16 cellular contexts compared by ENCODE assay signal in the genomic region with DNA sequence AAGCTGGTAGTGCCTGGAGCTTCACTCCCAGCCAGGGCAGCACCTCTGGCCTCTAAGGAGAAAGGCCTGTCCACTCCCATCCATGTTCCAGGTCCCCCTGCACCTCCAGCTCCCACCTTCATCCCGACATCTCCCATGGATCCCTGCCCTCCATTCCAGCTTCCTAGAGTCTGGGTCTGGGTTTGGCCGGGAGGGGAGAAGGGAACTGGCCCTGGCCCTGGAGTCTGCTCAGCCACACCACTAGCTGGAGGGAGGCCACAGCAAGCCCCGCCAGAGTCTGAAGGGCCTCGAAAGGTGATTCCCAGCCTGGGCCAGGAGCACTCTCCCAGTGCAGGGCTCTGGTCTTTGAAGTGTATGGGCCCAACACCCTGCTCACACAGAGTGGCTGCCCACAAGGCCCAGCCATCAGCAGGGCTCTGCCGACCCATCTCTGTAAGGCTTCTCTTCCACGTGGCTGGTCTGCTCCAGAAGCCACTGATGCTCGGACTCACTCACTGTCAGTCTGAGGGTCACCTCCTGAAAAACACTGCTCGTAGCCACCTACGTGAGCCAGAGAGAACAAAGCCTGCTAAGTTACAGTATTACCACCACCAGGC. TPM values are rescaled to one million over a fixed set of nuclear protein-coding genes. Genes with fewer than 3 reads are reported as not detected.
DNase-seq lines count a peak whose midpoint lies in the region; ATAC-seq and TF ChIP-seq lines count a peak whose summit lies in the region.
"Had no signal": no experiment of that assay in that cellular context is flagged by ENCODE, and none has a peak within 500 bp of the region (broad histone marks: within the 10 kb centered on the region; RNA-seq: fewer than 3 reads in every experiment).

No MANE protein-coding gene starts in this region.

- TSS peak; percentile 19 for BruUV-seq in OCI-LY7 (replicated peaks; lab: Mats Ljungman, UMichigan)

- H3K27me3 ChIP-seq in neutrophil, result no peaks in the 10 kb centered on the region
- H3K27me3 ChIP-seq in effector memory CD4-positive, alpha-beta T cell (replicated peaks; ENCODE audit: control insufficient read depth, insufficient read depth, low read length, poor library complexity, severe bottlenecking), result no peaks in the 10 kb centered on the region
- H3K27me3 ChIP-seq: BLaER1 treated with 17β-estradiol and CSF1 and Interleukin-3, amounts not matched to agents 10 nM and 100 nM had no signal

- H3K27ac ChIP-seq in OCI-LY7 (ENCODE audit: low read depth, low read length, poor library complexity, severe bottlenecking), result no peak overlapping the region
- H3K27ac ChIP-seq in neutrophil, result peak overlapping the region; percentile 69
- no peak overlapping the region for H3K27ac ChIP-seq in effector memory CD4-positive, alpha-beta T cell (ENCODE audit: insufficient read depth, low read length, poor library complexity, severe bottlenecking)

- H3K4me3 Mint-ChIP-seq in activated T-cell treated with anti-CD3 and anti-CD28 coated beads, Interleukin-2, amount 50 U/mL, for 24 hours, result no peak overlapping the region
- no peak overlapping the region for H3K4me3 Mint-ChIP-seq in central memory CD8-positive, alpha-beta T cell

- no peak for DNase-seq in activated T-cell treated with anti-CD3 and anti-CD28 coated beads, Interleukin-2, amount 50 U/mL, for 24 hours
- no peak for DNase-seq in activated T-cell treated with anti-CD3 and anti-CD28 coated beads, Interleukin-2, amount 50 U/mL, for 48 hours
- DNase-seq in OCI-LY7 (ENCODE audit: low spot score), result no peak
- DNase-seq in central memory CD8-positive, alpha-beta T cell (ENCODE audit: low spot score in 2 of 2), result no peak
- DNase-seq in effector memory CD4-positive, alpha-beta T cell, result no peak
- DNase-seq in kidney glomerular epithelial cell (lab: John Stamatoyannopoulos, UW), result no peak
- DNase-seq: COR-L47, NCI-H1105, NCI-H2107, NCI-H2227 treated with DMSO at 0.1 percent for 48 hours had no signal

- H3K9me3 Mint-ChIP-seq in activated T-cell treated with anti-CD3 and anti-CD28 coated beads, Interleukin-2, amount 50 U/mL, for 24 hours, result no peaks in the 10 kb centered on the region
- no peaks in the 10 kb centered on the region for H3K9me3 Mint-ChIP-seq in central memory CD8-positive, alpha-beta T cell

- peaks cover 83% of the 10 kb centered on the region for H3K36me3 Mint-ChIP-seq in activated T-cell treated with anti-CD3 and anti-CD28 coated beads, Interleukin-2, amount 50 U/mL, for 24 hours (ENCODE audit: low read depth)
- H3K36me3 Mint-ChIP-seq in central memory CD8-positive, alpha-beta T cell (ENCODE audit: insufficient read depth), result peaks cover 53% of the 10 kb centered on the region

- H3K79me2 ChIP-seq in OCI-LY7 (ENCODE audit: insufficient read depth, low read depth, low read length), result peaks cover 12% of the 10 kb centered on the region

- H3K4me3 ChIP-seq in OCI-LY7 (ENCODE audit: low read depth, low read length, poor library complexity, severe bottlenecking), result no peak overlapping the region
- no peak overlapping the region for H3K4me3 ChIP-seq in neutrophil (ENCODE audit: low read depth in 1 of 2, low read length in 1 of 2)
- H3K4me3 ChIP-seq in effector memory CD4-positive, alpha-beta T cell (ENCODE audit: insufficient read depth, low read depth, low read length, poor library complexity, severe bottlenecking), result no peak overlapping the region
- H3K4me3 ChIP-seq: BLaER1 treated with 17β-estradiol and CSF1 and Interleukin-3, amounts not matched to agents 10 nM and 100 nM had no signal

- peaks cover 6% of the 10 kb centered on the region for H3K4me1 ChIP-seq in OCI-LY7 (ENCODE audit: insufficient read depth, low read length, poor library complexity, severe bottlenecking)
- H3K4me1 ChIP-seq in neutrophil (ENCODE audit: control insufficient read depth in 1 of 2, insufficient read depth in 1 of 2, low read depth in 1 of 2, low read length in 1 of 2), result peaks cover 18 to 24% of the 10 kb centered on the region in 2 experiments
- peaks cover 14% of the 10 kb centered on the region for H3K4me1 ChIP-seq in effector memory CD4-positive, alpha-beta T cell (ENCODE audit: control insufficient read depth, insufficient read depth, low read length, poor library complexity, severe bottlenecking)

- peak overlapping the region; percentile 82 for H3K27ac Mint-ChIP-seq in activated T-cell treated with anti-CD3 and anti-CD28 coated beads, Interleukin-2, amount 50 U/mL, for 24 hours
- H3K27ac Mint-ChIP-seq in central memory CD8-positive, alpha-beta T cell (ENCODE audit: low read depth), result peak overlapping the region; percentile 80

- TF ChIP-seq CTCF in OCI-LY7 (conservative IDR thresholded peaks at IDR 0.05; ENCODE audit: low read length) (no peak), neutrophil (IDR thresholded peaks at IDR 0.05) (no peak)

- H3K9me3 ChIP-seq in OCI-LY7 (ENCODE audit: low read length), result no peaks in the 10 kb centered on the region
- no peaks in the 10 kb centered on the region for H3K9me3 ChIP-seq in neutrophil
- no peaks in the 10 kb centered on the region for H3K9me3 ChIP-seq in effector memory CD4-positive, alpha-beta T cell (ENCODE audit: control insufficient read depth, low read length)
- H3K9me3 ChIP-seq: BLaER1 treated with 17β-estradiol and CSF1 and Interleukin-3, amounts not matched to agents 10 nM and 100 nM had no signal

- H3K9me2 ChIP-seq in OCI-LY7 (ENCODE audit: insufficient read depth, low read length), result no peaks in the 10 kb centered on the region

- no peaks in the 10 kb centered on the region for H3K27me3 Mint-ChIP-seq in activated T-cell treated with anti-CD3 and anti-CD28 coated beads, Interleukin-2, amount 50 U/mL, for 24 hours
- H3K27me3 Mint-ChIP-seq in central memory CD8-positive, alpha-beta T cell, result no peaks in the 10 kb centered on the region

- H3K4me2 ChIP-seq in OCI-LY7 (ENCODE audit: low read length), result no peak overlapping the region

- H3K36me3 ChIP-seq in OCI-LY7 (ENCODE audit: insufficient read depth, low read length), result peaks cover 70% of the 10 kb centered on the region
- peaks cover 63% of the 10 kb centered on the region for H3K36me3 ChIP-seq in neutrophil
- peaks cover 64% of the 10 kb centered on the region for H3K36me3 ChIP-seq in effector memory CD4-positive, alpha-beta T cell (ENCODE audit: control insufficient read depth, insufficient read depth, low read length)

- peaks cover 40% of the 10 kb centered on the region for H3K4me1 Mint-ChIP-seq in activated T-cell treated with anti-CD3 and anti-CD28 coated beads, Interleukin-2, amount 50 U/mL, for 24 hours (ENCODE audit: low read depth)
- peaks cover 51% of the 10 kb centered on the region for H3K4me1 Mint-ChIP-seq in central memory CD8-positive, alpha-beta T cell

- intact Hi-C loops in OCI-LY7 (cut with micrococcal nuclease; ENCODE audit: unreplicated experiment), result no loop called here

- no peak overlapping the region for H2AFZ ChIP-seq in OCI-LY7 (ENCODE audit: low read length)

- ATAC-seq in central memory CD8-positive, alpha-beta T cell (replicated peaks; ENCODE audit: extremely low read depth, poor library complexity, severe bottlenecking), result no peak
- no peak for ATAC-seq in HG03342 (IDR thresholded peaks at IDR 0.05; ENCODE audit: unreplicated experiment)

- POLR2A ChIA-PET in OCI-LY7 (lab: Charles Lee), result interaction anchor here (0.8 to 1.6 kb wide), 5 partner anchors 15 to 102 kb away, joined by 3 to 6 read pairs (median 4); no protein-coding TSS in a partner anchor

- H4K20me1 ChIP-seq in OCI-LY7 (ENCODE audit: insufficient read depth, low read length), result no peaks in the 10 kb centered on the region

- CTCF ChIA-PET in OCI-LY7 (lab: Charles Lee; ENCODE audit: unreplicated experiment), result interaction anchor here (0.6 to 1.2 kb wide), 4 partner anchors 8 to 162 kb away, joined by 3 to 10 read pairs (median 6); no protein-coding TSS in a partner anchor

RNA-seq across cellular contexts. Expression of a gene that starts 4.7 kb away (rescaled TPM):
- 77.2 and 99.3 TPM in 2 replicates for total RNA-seq in OCI-LY7 (2014; rRNA removed; shearing (Covaris generic))
- total RNA-seq in OCI-LY7 (2022), result 87.9 and 89.0 TPM in 2 replicates

RNA-seq across cellular contexts. Expression of a gene that starts 23.0 kb away (rescaled TPM):
- total RNA-seq in OCI-LY7 (2014; rRNA removed; shearing (Covaris generic)), result 73.2 and 86.1 TPM in 2 replicates
- total RNA-seq in OCI-LY7 (2022), result 116 and 122 TPM in 2 replicates

RNA-seq across cellular contexts. Expression of a gene that starts 34.4 kb away (rescaled TPM):
- 2.8 and 6.3 TPM in 2 replicates for total RNA-seq in OCI-LY7 (2014; rRNA removed; shearing (Covaris generic))
- total RNA-seq in OCI-LY7 (2022), result 12.7 and 18.9 TPM in 2 replicates
- total RNA-seq: IMR-90 had no signal

RNA-seq across cellular contexts. Expression of a gene that starts 58.7 kb away (rescaled TPM):
- not detected in 2 replicates for total RNA-seq in OCI-LY7 (2014; rRNA removed; shearing (Covaris generic))
- not detected in 2 replicates for total RNA-seq in OCI-LY7 (2022)
- total RNA-seq: H7, HT-29, IMR-90 had no signal
